ENCODE assay signal across 26 cellular contexts in the genomic region with DNA sequence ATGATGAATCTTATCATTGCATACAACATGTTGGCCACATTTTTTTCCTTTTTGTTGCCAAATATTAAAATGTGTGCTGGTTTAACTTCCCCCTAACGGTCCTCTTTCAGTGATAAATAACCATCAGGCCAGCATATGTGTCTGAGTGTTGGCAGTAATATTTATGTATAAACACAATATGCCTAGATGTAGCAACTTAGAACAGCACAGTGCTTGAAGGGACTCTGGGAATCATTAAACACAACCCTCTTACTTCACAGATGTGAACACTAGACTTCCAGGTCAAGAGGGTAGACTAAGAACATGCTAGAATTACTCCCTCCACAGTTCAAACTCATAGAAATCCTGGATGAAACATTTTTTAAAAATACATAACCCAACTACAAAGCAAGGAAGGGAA.
"Had no signal": no experiment of that assay in that cellular context is flagged by ENCODE, and none has a peak within 500 bp of the region (broad histone marks: within the 10 kb centered on the region; RNA-seq: fewer than 3 reads in every experiment).

No MANE protein-coding gene starts in this region.

- H3K4me3 Mint-ChIP-seq: activated naive CD4-positive, alpha-beta T cell treated with anti-CD3 and anti-CD28 coated beads, Interleukin-2, amount 50 U/mL, for 24 hours; brain; dendritic cell treated with granulocyte-macrophage colony-stimulating factor and Interleukin-4, amounts not matched to agents 40 ng/mL and 50 ng/mL, for 4 days; natural killer cell; stimulated activated naive CD8-positive, alpha-beta T cell treated with anti-CD3 and anti-CD28 coated beads, Interleukin-15, Interleukin-2, amounts not matched to agents 100 ng/mL and 50 ng/mL, for 24 hours; T-helper 1 cell treated with Interleukin-12 subunit alpha and Interleukin-12 subunit beta and Interleukin-4 antibody, amounts not matched to agents 30 μg/mL and 1 μg/mL, for 36 hours; WTC11 had no signal

- H3K4me1 Mint-ChIP-seq: activated naive CD4-positive, alpha-beta T cell treated with anti-CD3 and anti-CD28 coated beads, Interleukin-2, amount 50 U/mL, for 24 hours; natural killer cell; WTC11 had no signal

- H3K27me3 Mint-ChIP-seq: activated naive CD4-positive, alpha-beta T cell treated with anti-CD3 and anti-CD28 coated beads, Interleukin-2, amount 50 U/mL, for 24 hours; stimulated activated naive CD8-positive, alpha-beta T cell treated with anti-CD3 and anti-CD28 coated beads, Interleukin-15, Interleukin-2, amounts not matched to agents 100 ng/mL and 50 ng/mL, for 24 hours had no signal

- H3K9me3 ChIP-seq: ovary, prostate gland, thyroid gland had no signal

- H3K36me3 ChIP-seq: left lung, ovary, prostate gland, right atrium auricular region, thyroid gland had no signal

- H3K27me3 ChIP-seq: left lung, ovary, right atrium auricular region, thyroid gland had no signal

- H3K27ac Mint-ChIP-seq: activated naive CD4-positive, alpha-beta T cell treated with anti-CD3 and anti-CD28 coated beads, Interleukin-2, amount 50 U/mL, for 24 hours; dendritic cell treated with granulocyte-macrophage colony-stimulating factor and Interleukin-4, amounts not matched to agents 40 ng/mL and 50 ng/mL, for 4 days; natural killer cell; stimulated activated naive CD8-positive, alpha-beta T cell treated with anti-CD3 and anti-CD28 coated beads, Interleukin-15, Interleukin-2, amounts not matched to agents 100 ng/mL and 50 ng/mL, for 24 hours; T-helper 1 cell treated with Interleukin-12 subunit alpha and Interleukin-12 subunit beta and Interleukin-4 antibody, amounts not matched to agents 30 μg/mL and 1 μg/mL, for 36 hours; WTC11 had no signal

- DNase-seq: activated gamma-delta T cell treated with Interleukin-2 at 50 U/mL for 16 hours; activated T-cell treated with anti-CD3 and anti-CD28 coated beads, Interleukin-2, amount 50 U/mL, for 1 hour; aorta; effector CD8-positive, alpha-beta T cell; foreskin melanocyte; glutamatergic neuron; hippocampal formation; kidney glomerular epithelial cell; left lung; mammary epithelial cell; midbrain; natural killer cell; ovary; stimulated activated CD4-positive, alpha-beta T cell treated with anti-CD3 and anti-CD28 coated beads, Interleukin-12 subunit alpha, Interleukin-12 subunit beta, amount 100 ng/mL, for 4 hours; stimulated activated CD4-positive, alpha-beta T cell treated with anti-CD3 and anti-CD28 coated beads, Interleukin-4, amount 100 ng/mL, for 4 hours; substantia nigra; T1000; thyroid gland had no signal

- H3K4me3 ChIP-seq: left lung, ovary, prostate gland, right atrium auricular region, thyroid gland had no signal

- H3K27ac ChIP-seq: left lung, ovary, prostate gland, right atrium auricular region, thyroid gland had no signal

- ATAC-seq: left lung, natural killer cell, WTC11 had no signal

- H3K9me3 Mint-ChIP-seq: activated naive CD4-positive, alpha-beta T cell treated with anti-CD3 and anti-CD28 coated beads, Interleukin-2, amount 50 U/mL, for 24 hours had no signal

- H3K36me3 Mint-ChIP-seq: activated naive CD4-positive, alpha-beta T cell treated with anti-CD3 and anti-CD28 coated beads, Interleukin-2, amount 50 U/mL, for 24 hours; brain; natural killer cell had no signal

- H3K4me1 ChIP-seq: left lung, prostate gland, right atrium auricular region, thyroid gland had no signal
